1 cellular context compared by ENCODE assay signal in genomic region chr3:23808525-23808924, GRCh38.
TF ChIP-seq lines count a peak whose summit lies in the region.

No MANE protein-coding gene starts in this region.

TF ChIP-seq in H1, 55 proteins besides CTCF, POLR2A, EP300 and RAD21 (continued from another document):
- no peak for TF ChIP-seq USF2 (IDR thresholded peaks at IDR 0.05; ENCODE audit: low read length)
- no peak for TF ChIP-seq BCL11A (IDR thresholded peaks at IDR 0.05; ENCODE audit: low read depth in 2 of 2, low read length in 2 of 2)
- TF ChIP-seq SP1 (IDR thresholded peaks at IDR 0.05; ENCODE audit: low read depth, low read length), result no peak
- TF ChIP-seq GABPA (IDR thresholded peaks at IDR 0.05; ENCODE audit: borderline replicate concordance, insufficient read depth, low read length), result no peak
- TF ChIP-seq NANOG (IDR thresholded peaks at IDR 0.05; ENCODE audit: insufficient read depth, low read depth, low read length, poor library complexity, severe bottlenecking), result no peak
- TF ChIP-seq SIN3A (conservative IDR thresholded peaks at IDR 0.05 in 1 of 2, IDR thresholded peaks at IDR 0.05 in 1 of 2; ENCODE audit: low read depth in 1 of 2, low read length in 2 of 2), result no peak
- TF ChIP-seq TBP (IDR thresholded peaks at IDR 0.05; ENCODE audit: low read depth, low read length), result no peak
- TF ChIP-seq SAP30 (IDR thresholded peaks at IDR 0.05; ENCODE audit: insufficient read depth, insufficient replicate concordance, low read length), result no peak
- TF ChIP-seq ATF3 (IDR thresholded peaks at IDR 0.05; ENCODE audit: insufficient read depth, low read depth, low read length), result no peak
- no peak for TF ChIP-seq TAF1 (IDR thresholded peaks at IDR 0.05; ENCODE audit: low read depth, low read length)
- TF ChIP-seq CHD2 (IDR thresholded peaks at IDR 0.05; ENCODE audit: low read length), result no peak
- no peak for TF ChIP-seq PHF8 (conservative IDR thresholded peaks at IDR 0.05; ENCODE audit: low read depth, low read length)
- no peak for TF ChIP-seq KDM4A (IDR thresholded peaks at IDR 0.05; ENCODE audit: low read depth, low read length, severe bottlenecking)
TF ChIP-seq in H1: peak in this region for 0.
